ENCODE assay signal across 20 cellular contexts in the genomic region with DNA sequence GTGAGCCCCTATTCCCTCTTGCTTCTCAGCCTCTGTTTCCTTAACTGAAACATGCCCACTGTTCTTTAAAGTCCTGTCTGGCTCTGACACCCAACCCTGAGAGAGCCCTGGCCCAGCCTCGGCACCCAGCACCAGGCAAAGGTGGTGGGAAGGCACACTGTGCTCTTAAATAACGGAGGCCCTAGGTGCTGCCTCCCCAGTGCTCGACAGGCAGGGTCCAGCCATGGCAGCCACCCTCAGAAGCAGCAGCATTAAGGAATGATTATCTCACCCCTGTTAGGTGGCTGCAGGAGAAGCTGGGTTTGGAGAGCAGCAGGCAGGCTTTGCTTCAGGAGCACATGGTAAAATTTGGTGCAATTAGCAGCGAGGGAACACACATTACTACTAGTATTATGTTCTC.
"Had no signal": no experiment of that assay in that cellular context is flagged by ENCODE, and none has a peak within 500 bp of the region (broad histone marks: within the 10 kb centered on the region; RNA-seq: fewer than 3 reads in every experiment).

No MANE protein-coding gene starts in this region.

- H3K36me3 ChIP-seq: sigmoid colon, spleen, upper lobe of left lung had no signal

- H3K27ac Mint-ChIP-seq: activated CD4-positive, alpha-beta T cell treated with anti-CD3 and anti-CD28 coated beads, Interleukin-2, amount 10 ng/mL, durations not matched to agents 7 days and 5 days; activated naive CD8-positive, alpha-beta T cell; natural killer cell treated with Interleukin-12 subunit alpha and Interleukin-12 subunit beta and Interleukin-15 and Interleukin-18, amount 100 ng/mL, for 72 hours; stimulated activated naive CD8-positive, alpha-beta T cell treated with anti-CD3 and anti-CD28 coated beads, Interleukin-15, amount 100 ng/mL, for 72 hours had no signal

- H3K27ac ChIP-seq: body of pancreas, sigmoid colon, spleen, testis, upper lobe of left lung had no signal

- H3K36me3 Mint-ChIP-seq: natural killer cell treated with Interleukin-12 subunit alpha and Interleukin-12 subunit beta and Interleukin-15 and Interleukin-18, amount 100 ng/mL, for 72 hours had no signal

- H3K9me3 ChIP-seq: body of pancreas, sigmoid colon, testis, upper lobe of left lung had no signal

- H3K4me3 Mint-ChIP-seq: activated CD4-positive, alpha-beta T cell treated with anti-CD3 and anti-CD28 coated beads, Interleukin-2, amount 10 ng/mL, durations not matched to agents 7 days and 5 days; activated naive CD8-positive, alpha-beta T cell; activated T-cell treated with anti-CD3 and anti-CD28 coated beads, Interleukin-2, amount 50 U/mL, for 4 hours; natural killer cell treated with Interleukin-12 subunit alpha and Interleukin-12 subunit beta and Interleukin-15 and Interleukin-18, amount 100 ng/mL, for 72 hours had no signal

- H3K9me3 Mint-ChIP-seq: activated CD4-positive, alpha-beta T cell treated with anti-CD3 and anti-CD28 coated beads, Interleukin-2, amount 10 ng/mL, durations not matched to agents 7 days and 5 days; natural killer cell treated with Interleukin-12 subunit alpha and Interleukin-12 subunit beta and Interleukin-15 and Interleukin-18, amount 100 ng/mL, for 72 hours had no signal

- H3K27me3 Mint-ChIP-seq: activated naive CD8-positive, alpha-beta T cell had no signal

- H3K4me1 ChIP-seq: body of pancreas, upper lobe of left lung had no signal

- ATAC-seq: activated T-cell treated with anti-CD3 and anti-CD28 coated beads, Interleukin-2, amount 50 U/mL, for 4 hours; body of pancreas; left ventricle myocardium superior; natural killer cell treated with Interleukin-12 subunit alpha and Interleukin-12 subunit beta and Interleukin-15 and Interleukin-18, amount 100 ng/mL, for 72 hours; stimulated activated naive CD8-positive, alpha-beta T cell treated with anti-CD3 and anti-CD28 coated beads, Interleukin-15, amount 100 ng/mL, for 72 hours had no signal

- DNase-seq: activated CD4-positive, alpha-beta T cell treated with anti-CD3 and anti-CD28 coated beads, Interleukin-2, amount 10 ng/mL, durations not matched to agents 7 days and 5 days; activated CD4-positive, CD25-positive, alpha-beta regulatory T cell; activated gamma-delta T cell treated with Interleukin-2 at 50 U/mL for 16 hours; activated T-cell treated with anti-CD3 and anti-CD28 coated beads, Interleukin-2, amount 50 U/mL, for 4 hours; amniotic stem cell; body of pancreas; caudate nucleus; foreskin fibroblast; hypothalamus; kidney; left ventricle myocardium superior; mesendoderm; occipital lobe; sigmoid colon; stimulated activated naive CD8-positive, alpha-beta T cell treated with anti-CD3 and anti-CD28 coated beads, Interleukin-15, amount 100 ng/mL, for 72 hours; testis; upper lobe of left lung had no signal

- H3K27me3 ChIP-seq: testis, upper lobe of left lung had no signal

- H3K4me3 ChIP-seq: body of pancreas, sigmoid colon, spleen, testis, upper lobe of left lung had no signal
